In genomic region chr6:37244430-37245310, GRCh38 we compare ENCODE assay signal across 1 cellular context.
TF ChIP-seq lines count a peak whose summit lies in the region.

No MANE protein-coding gene starts in this region.

TF ChIP-seq in HepG2, 621 proteins besides CTCF, POLR2A, EP300 and RAD21 (continued from another document and continues in another):
- TF ChIP-seq SKIL (CRISPR knock-in tag; IDR thresholded peaks at IDR 0.05; ENCODE audit: borderline replicate concordance) (no peak), ZSCAN5A (CRISPR knock-in tag; IDR thresholded peaks at IDR 0.05; ENCODE audit: borderline replicate concordance) (peak; percentile 58; the same call in 1 of the 2 replicates), MXI1 (IDR thresholded peaks at IDR 0.05; ENCODE audit: borderline replicate concordance, low read depth, low read length) (peak; percentile 50; the same call in 1 of the 3 replicates), ZXDC (CRISPR knock-in tag; IDR thresholded peaks at IDR 0.05) (no peak), ZNF563 (CRISPR knock-in tag; IDR thresholded peaks at IDR 0.05) (no peak), LBX2 (CRISPR knock-in tag; IDR thresholded peaks at IDR 0.05; ENCODE audit: borderline replicate concordance) (no peak), JARID2 (CRISPR knock-in tag; IDR thresholded peaks at IDR 0.05; ENCODE audit: insufficient replicate concordance) (no peak), ZBTB20 (CRISPR knock-in tag; IDR thresholded peaks at IDR 0.05; ENCODE audit: borderline replicate concordance, low read depth) (no peak), ZNF343 (CRISPR knock-in tag; IDR thresholded peaks at IDR 0.05) (no peak), ZNF264 (CRISPR knock-in tag; IDR thresholded peaks at IDR 0.05) (peak; percentile 66), HINFP (CRISPR knock-in tag; IDR thresholded peaks at IDR 0.05; ENCODE audit: low read depth) (peak; percentile 70), ZFP36L2 (CRISPR knock-in tag; IDR thresholded peaks at IDR 0.05) (no peak), SNAPC5 (CRISPR knock-in tag; IDR thresholded peaks at IDR 0.05; ENCODE audit: borderline replicate concordance) (0 out of 2 replicates have a peak, but pooled peaks have one; percentile 64), BCLAF1 (IDR thresholded peaks at IDR 0.05) (no peak), TRIM22 (IDR thresholded peaks at IDR 0.05) (no peak), SMARCC2 (IDR thresholded peaks at IDR 0.05) (no peak), NFYC (CRISPR knock-in tag; IDR thresholded peaks at IDR 0.05) (no peak), ZFY (CRISPR knock-in tag; IDR thresholded peaks at IDR 0.05) (peak; percentile 81), MYC (CRISPR knock-in tag; IDR thresholded peaks at IDR 0.05; ENCODE audit: borderline replicate concordance) (no peak), KDM5B (CRISPR knock-in tag; IDR thresholded peaks at IDR 0.05; ENCODE audit: borderline replicate concordance) (peak; percentile 60), ZUFSP (CRISPR knock-in tag; IDR thresholded peaks at IDR 0.05; ENCODE audit: borderline replicate concordance) (no peak), ATRX (CRISPR knock-in tag; IDR thresholded peaks at IDR 0.05; ENCODE audit: borderline replicate concordance) (no peak), ZNF816 (CRISPR knock-in tag; IDR thresholded peaks at IDR 0.05; ENCODE audit: borderline replicate concordance) (no peak), ZNF550 (CRISPR knock-in tag; IDR thresholded peaks at IDR 0.05; ENCODE audit: borderline replicate concordance) (no peak), REPIN1 (CRISPR knock-in tag; IDR thresholded peaks at IDR 0.05; ENCODE audit: borderline replicate concordance, low read depth) (no peak; the same call in 1 of the 2 replicates), ZNF580 (CRISPR knock-in tag; IDR thresholded peaks at IDR 0.05; ENCODE audit: borderline replicate concordance, low read depth) (no peak; the same call in 1 of the 2 replicates), RFXANK (CRISPR knock-in tag; IDR thresholded peaks at IDR 0.05) (no peak), PHF5A (CRISPR knock-in tag; IDR thresholded peaks at IDR 0.05; ENCODE audit: low read depth, unreplicated experiment) (no peak), KLF13 (CRISPR knock-in tag; IDR thresholded peaks at IDR 0.05) (no peak), ZIK1 (CRISPR knock-in tag; IDR thresholded peaks at IDR 0.05; ENCODE audit: borderline replicate concordance, low read depth) (no peak; the same call in 1 of the 2 replicates), IKZF5 (CRISPR knock-in tag; IDR thresholded peaks at IDR 0.05) (no peak), SMYD3 (CRISPR knock-in tag; IDR thresholded peaks at IDR 0.05) (0 out of 2 replicates have a peak, but pooled peaks have one; percentile 72), NKX3-1 (CRISPR knock-in tag; IDR thresholded peaks at IDR 0.05) (peak; percentile 73; the same call in 1 of the 2 replicates), THRA (CRISPR knock-in tag; IDR thresholded peaks at IDR 0.05; ENCODE audit: borderline replicate concordance) (peak; percentile 76; the same call in 1 of the 2 replicates), MAFG (CRISPR knock-in tag; IDR thresholded peaks at IDR 0.05) (no peak), NFE2 (CRISPR knock-in tag; IDR thresholded peaks at IDR 0.05) (no peak), ZNF263 (CRISPR knock-in tag; IDR thresholded peaks at IDR 0.05) (peak; percentile 61; the same call in 1 of the 2 replicates), FOXP1 (IDR thresholded peaks at IDR 0.05) (no peak), FOXP1 (CRISPR knock-in tag; IDR thresholded peaks at IDR 0.05) (peak; percentile 36; the same call in 1 of the 2 replicates), MTF1 (CRISPR knock-in tag; IDR thresholded peaks at IDR 0.05) (no peak), PCBP1 (IDR thresholded peaks at IDR 0.05; ENCODE audit: borderline replicate concordance, low read depth, low read length) (no peak), DNMT3B (CRISPR knock-in tag; conservative IDR thresholded peaks at IDR 0.05) (no peak; the same call in 1 of the 2 replicates), ZBTB7A (CRISPR knock-in tag; IDR thresholded peaks at IDR 0.05) (no peak), YY1 (IDR thresholded peaks at IDR 0.05; ENCODE audit: insufficient read depth, insufficient replicate concordance, low read depth, low read length) (no peak), ZNF740 (CRISPR knock-in tag; IDR thresholded peaks at IDR 0.05) (no peak), ZNF207 (IDR thresholded peaks at IDR 0.05; ENCODE audit: borderline replicate concordance) (no peak)
